In the genomic region with DNA sequence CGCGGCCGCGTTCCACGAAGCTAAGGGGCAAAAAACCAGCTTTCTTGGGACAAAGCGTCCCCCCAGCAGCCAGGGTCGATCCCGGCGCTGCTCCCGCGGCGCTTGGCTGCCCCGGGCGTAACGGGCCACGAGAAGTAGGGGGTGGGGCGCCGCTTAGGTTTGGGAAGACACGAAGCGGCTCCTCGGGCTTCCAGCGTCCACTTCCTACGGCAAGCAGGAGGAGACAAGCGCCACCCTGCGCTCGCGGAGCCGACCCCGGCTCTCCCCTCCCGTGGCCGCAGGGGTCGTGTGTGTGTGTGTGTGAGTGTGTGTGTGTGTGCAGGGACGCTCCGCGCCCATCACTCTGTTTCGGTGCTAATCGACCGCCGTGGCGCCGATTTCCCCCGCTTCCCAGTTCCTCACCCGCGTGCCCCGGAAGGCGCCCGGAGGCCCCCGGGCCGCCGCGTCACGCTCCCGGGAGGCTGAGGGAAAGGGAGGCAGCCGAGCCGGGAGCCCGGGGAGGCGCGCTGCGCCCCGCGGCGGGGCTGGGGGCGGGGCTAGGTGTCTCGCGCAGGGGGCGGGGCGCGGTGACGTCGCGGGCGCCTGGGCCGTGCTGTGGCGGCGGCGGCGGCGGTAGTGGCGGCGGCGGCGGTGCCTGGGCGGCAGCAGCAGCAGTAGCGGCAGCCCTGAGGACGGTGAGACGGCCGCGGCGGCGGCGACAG, we compare ENCODE assay signal across 8 cellular contexts. TPM values are rescaled to one million over a fixed set of nuclear protein-coding genes. Genes with fewer than 3 reads are reported as not detected.
DNase-seq lines count a peak whose midpoint lies in the region; ATAC-seq and TF ChIP-seq lines count a peak whose summit lies in the region.

Gene ERC1, plus strand, starts transcription at position 575 of the 701 bp plus-strand sequence. CDS start 36,681 bp downstream, outside the sequence.

- H3K4me1 ChIP-seq in DOHH2 (ENCODE audit: control insufficient read depth, low read length) (peaks cover 34% of the 10 kb centered on the region), GM23248 (ENCODE audit: insufficient read depth) (peaks cover 33% of the 10 kb centered on the region), gastroesophageal sphincter (peaks cover 4 to 68% (median 12%) of the 10 kb centered on the region in 3 donors), neutrophil (ENCODE audit: control insufficient read depth in 1 of 2, insufficient read depth in 1 of 2, low read depth in 1 of 2, low read length in 1 of 2) (peaks cover 19 to 23% of the 10 kb centered on the region in 2 experiments)

- H3K4me2 ChIP-seq in DOHH2 (ENCODE audit: low read length) (peak within 1 kb of the TSS; percentile 82), GM23248 (ENCODE audit: unreplicated experiment) (peak within 1 kb of the TSS; percentile 91)

- peaks cover 37% of the 10 kb centered on the region for H3K4me1 Mint-ChIP-seq in activated naive CD4-positive, alpha-beta T cell treated with anti-CD3 and anti-CD28 coated beads, Interleukin-2, amount 10 ng/mL, durations not matched to agents 7 days and 5 days

- peaks cover 3% of the 10 kb centered on the region; the same call in 1 of the 2 replicates for H4K20me1 ChIP-seq in DOHH2 (ENCODE audit: control insufficient read depth, insufficient read depth, low read depth, low read length)
- H4K20me1 ChIP-seq in GM23248 (ENCODE audit: insufficient read depth) = no peaks in the 10 kb centered on the region

- H3K9me2 ChIP-seq in DOHH2 (replicated peaks; ENCODE audit: control insufficient read depth, low read length) (no peaks in the 10 kb centered on the region), GM23248 (ENCODE audit: insufficient read depth) (no peaks in the 10 kb centered on the region)

- H3K36me3 ChIP-seq in DOHH2 (ENCODE audit: control insufficient read depth, low read length) (0 out of 2 replicates have a peak, but pooled peaks cover 5% of the 10 kb centered on the region), GM23248 (ENCODE audit: low read depth) (no peaks in the 10 kb centered on the region), gastroesophageal sphincter (no peaks in the 10 kb centered on the region), neutrophil (no peaks in the 10 kb centered on the region)

- CTCF ChIA-PET in activated naive CD4-positive, alpha-beta T cell treated with anti-CD3 and anti-CD28 coated beads, Interleukin-2, amount 10 ng/mL, durations not matched to agents 7 days and 5 days (lab: Charles Lee) = interaction anchor here (0.8 to 1.3 kb wide), 2 partner anchors 41 to 540 kb away, joined by 4 to 7 read pairs; partner anchors contain the start of gene RAD52

- H3K9me3 ChIP-seq in DOHH2 (ENCODE audit: control insufficient read depth, insufficient read depth, low read length) (no peaks in the 10 kb centered on the region), GM23248 (ENCODE audit: low read depth) (no peaks in the 10 kb centered on the region), gastroesophageal sphincter (no peaks in the 10 kb centered on the region), neutrophil (no peaks in the 10 kb centered on the region)

- in situ Hi-C loops in GM23248 (cut with MboI) = no loop called here

- TF ChIP-seq EP300 in gastroesophageal sphincter (IDR thresholded peaks at IDR 0.05) = no peak

- H3K27ac ChIP-seq in DOHH2 (ENCODE audit: low read depth, low read length) (peak within 1 kb of the TSS; percentile 72), GM23248 (peak within 1 kb of the TSS; percentile 95), gastroesophageal sphincter (peak within 1 kb of the TSS; percentile 93 to 97 (median 94)), neutrophil (peak within 1 kb of the TSS; percentile 86)

- H2AFZ ChIP-seq in GM23248 = peak within 1 kb of the TSS; percentile 70

- H3K4me3 ChIP-seq in DOHH2 (ENCODE audit: low read length) (peak within 1 kb of the TSS; percentile 81), GM23248 (peak within 1 kb of the TSS; percentile 74), gastroesophageal sphincter (peak within 1 kb of the TSS; percentile 84), neutrophil (ENCODE audit: low read depth in 1 of 2, low read length in 1 of 2) (peak within 1 kb of the TSS; percentile 66 to 96)

- no peaks in the 10 kb centered on the region for H3K9me3 Mint-ChIP-seq in activated naive CD4-positive, alpha-beta T cell treated with anti-CD3 and anti-CD28 coated beads, Interleukin-2, amount 10 ng/mL, durations not matched to agents 7 days and 5 days

- peak; percentile 94 for ATAC-seq in gastroesophageal sphincter

- H3K27me3 Mint-ChIP-seq in activated naive CD4-positive, alpha-beta T cell treated with anti-CD3 and anti-CD28 coated beads, Interleukin-2, amount 10 ng/mL, durations not matched to agents 7 days and 5 days = no peaks in the 10 kb centered on the region

- H3K4me3 Mint-ChIP-seq in activated naive CD4-positive, alpha-beta T cell treated with anti-CD3 and anti-CD28 coated beads, Interleukin-2, amount 10 ng/mL, durations not matched to agents 7 days and 5 days = peak within 1 kb of the TSS; percentile 88

- DNase-seq in GM23248 = peak; percentile 94
- peak; percentile 93 for DNase-seq in LoVo (ENCODE audit: low spot score)
- DNase-seq in SK-N-DZ (ENCODE audit: low spot score) = peak; percentile 93
- DNase-seq in activated naive CD4-positive, alpha-beta T cell treated with anti-CD3 and anti-CD28 coated beads, Interleukin-2, amount 10 ng/mL, durations not matched to agents 7 days and 5 days = peak; percentile 83

- TF ChIP-seq CTCF in DOHH2 (IDR thresholded peaks at IDR 0.05; ENCODE audit: low read depth, low read length, poor library complexity, severe bottlenecking) (peak; percentile 34), gastroesophageal sphincter (IDR thresholded peaks at IDR 0.05) (peak in 1 of 4 experiments; percentile 28), neutrophil (IDR thresholded peaks at IDR 0.05) (no peak), subcutaneous adipose tissue (IDR thresholded peaks at IDR 0.05; ENCODE audit: low read depth) (no peak)

- WGBS in GM23248 (ENCODE audit: low coverage in 1 of 2, low lambda C conversion rate in 2 of 2, missing lambda C conversion rate in 2 of 2), 2 experiments = 1% methylated on average over 52 to 88 of the region's 91 CpGs
- no CpG with 5 or more reads among the region's 91 CpGs for WGBS in gastroesophageal sphincter (ENCODE audit: low coverage in 1 of 2), 2 donors

- no peaks in the 10 kb centered on the region for H3K27me3 ChIP-seq in DOHH2 (ENCODE audit: control insufficient read depth, low read length)
- H3K27me3 ChIP-seq in GM23248 (replicated peaks; ENCODE audit: insufficient read depth) = no peaks in the 10 kb centered on the region
- H3K27me3 ChIP-seq in gastroesophageal sphincter = no peaks in the 10 kb centered on the region
- H3K27me3 ChIP-seq in neutrophil = no peaks in the 10 kb centered on the region

- no peaks in the 10 kb centered on the region for H3K36me3 Mint-ChIP-seq in activated naive CD4-positive, alpha-beta T cell treated with anti-CD3 and anti-CD28 coated beads, Interleukin-2, amount 10 ng/mL, durations not matched to agents 7 days and 5 days

- H3K9ac ChIP-seq in GM23248 = peak within 1 kb of the TSS; percentile 99

- H3K79me2 ChIP-seq in DOHH2 (ENCODE audit: control insufficient read depth, low read length) (peaks cover 64% of the 10 kb centered on the region), GM23248 (ENCODE audit: insufficient read depth) (peaks cover 58% of the 10 kb centered on the region)

- H3K27ac Mint-ChIP-seq in activated naive CD4-positive, alpha-beta T cell treated with anti-CD3 and anti-CD28 coated beads, Interleukin-2, amount 10 ng/mL, durations not matched to agents 7 days and 5 days = peak within 1 kb of the TSS; percentile 86

- peak; percentile 76 to 86 for TF ChIP-seq POLR2A in gastroesophageal sphincter (IDR thresholded peaks at IDR 0.05)

- H3F3A ChIP-seq in DOHH2 (ENCODE audit: control insufficient read depth, insufficient read depth) = peaks cover 19% of the 10 kb centered on the region
- H3F3A ChIP-seq in GM23248 (ENCODE audit: insufficient read depth) = peaks cover 39% of the 10 kb centered on the region

RNA-seq across cellular contexts. Expression of gene ERC1, which starts in this region (rescaled TPM):
- total RNA-seq in GM23248 (2014; rRNA removed; shearing (Covaris generic)) = 23.3 and 26.4 TPM in 2 replicates
- 20.5 and 21.5 TPM in 2 replicates for polyA plus RNA-seq in GM23248 (2016; fragmentation: Nextera tagmentation; extraction: Ambion mirVana)
- polyA plus RNA-seq in SK-N-DZ (2014; cell fraction: cytosol; rRNA removed) = 5.4 and 7.0 TPM in 2 replicates
- 3.3 and 4.3 TPM in 2 replicates for polyA plus RNA-seq in SK-N-DZ (2014; cell fraction: nucleus; rRNA removed)
- total RNA-seq in gastroesophageal sphincter = 10 to 100 TPM; 38.3 to 80.2 (median 58.4) TPM
- total RNA-seq in subcutaneous adipose tissue = 10 to 100 TPM; 40.3 to 71.8 (median 62.3) TPM

Comparison
In these comparisons a context has a peak if more than half of its experiments do, and no peak if none do; other contexts are left out.
1. Peak in every context shown above with its lines: DNase-seq, ATAC-seq, H3K4me3 ChIP-seq and H3K27ac ChIP-seq.